ENCODE assay signal across 8 cellular contexts in genomic region chr9:113011911-113012381, GRCh38. TPM values are rescaled to one million over a fixed set of nuclear protein-coding genes. Genes with fewer than 3 reads are reported as not detected.
A peak's percentile ranks its signal among the peaks of the same experiment; 100 is the strongest.
DNase-seq lines count a peak whose midpoint lies in the region; ATAC-seq and TF ChIP-seq lines count a peak whose summit lies in the region.

Gene ZNF883 (minus strand): TSS chr9:113012192.

- no TSS peak for BruUV-seq in Caco-2 (replicated peaks; lab: Mats Ljungman, UMichigan)

- peaks cover 4% of the 10 kb centered on the region for H3K27me3 ChIP-seq in AG04450 (ENCODE audit: control insufficient read depth, insufficient read depth, low read length)
- no peaks in the 10 kb centered on the region for H3K27me3 ChIP-seq in Caco-2 (replicated peaks; ENCODE audit: control insufficient read depth, insufficient read depth, low read length)

- no peaks in the 10 kb centered on the region for H3K36me3 ChIP-seq in Caco-2 (ENCODE audit: control insufficient read depth, insufficient read depth, low read length)

- peak within 1 kb of the TSS; percentile 76 for H3K4me3 Mint-ChIP-seq in activated B cell treated with CpG ODN at 0.5 μM for 24 hours
- peak within 1 kb of the TSS; percentile 78 for H3K4me3 Mint-ChIP-seq in memory B cell
- H3K4me3 Mint-ChIP-seq in Caco-2 (ENCODE audit: unreplicated experiment): no peak within 1 kb of the TSS

- DNase-seq in AG04450 (ENCODE audit: low read depth, low spot score) (no peak), HuH-7 (ENCODE audit: low spot score) (peak; percentile 32), activated B cell treated with CpG ODN at 0.5 μM for 24 hours (no peak), memory B cell (ENCODE audit: low spot score in 2 of 2) (no peak), Caco-2 (no peak)
- peak; percentile 1 for DNase-seq in effector CD4-positive, alpha-beta T cell
- DNase-seq in stimulated activated CD8-positive, alpha-beta memory T cell treated with anti-CD3 and anti-CD28 coated beads, Interleukin-15, amount 100 ng/mL, for 24 hours (ENCODE audit: low read depth): peak; percentile 0

- POLR2A ChIA-PET in AG04450 (lab: Yijun Ruan, JAX): no interaction called here
- POLR2A ChIA-PET in activated B cell treated with CpG ODN at 0.5 μM for 24 hours (lab: Charles Lee): no interaction called here
- POLR2A ChIA-PET in Caco-2 (lab: Charles Lee): no interaction called here

- no peak within 1 kb of the TSS for H3K27ac Mint-ChIP-seq in activated B cell treated with CpG ODN at 0.5 μM for 24 hours
- H3K27ac Mint-ChIP-seq in memory B cell: no peak within 1 kb of the TSS
- no peak within 1 kb of the TSS for H3K27ac Mint-ChIP-seq in Caco-2 (ENCODE audit: unreplicated experiment)

- peaks cover 9% of the 10 kb centered on the region for H3K36me3 Mint-ChIP-seq in activated B cell treated with CpG ODN at 0.5 μM for 24 hours (ENCODE audit: low read depth)
- peaks cover 8% of the 10 kb centered on the region for H3K36me3 Mint-ChIP-seq in memory B cell
- H3K36me3 Mint-ChIP-seq in Caco-2 (ENCODE audit: insufficient read depth, unreplicated experiment): no peaks in the 10 kb centered on the region

- TF ChIP-seq CTCF in AG04450 (IDR thresholded peaks at IDR 0.05; ENCODE audit: low read depth, low read length) (peak; percentile 23), activated B cell treated with CpG ODN at 0.5 μM for 24 hours (IDR thresholded peaks at IDR 0.05) (no peak), Caco-2 (IDR thresholded peaks at IDR 0.05; ENCODE audit: insufficient read depth in 1 of 2, low read depth in 1 of 2, low read length in 1 of 2, severe bottlenecking in 1 of 2, unreplicated experiment in 1 of 2) (no peak)

- CTCF ChIA-PET in AG04450 (lab: Charles Lee) (interaction anchor here (0.5 kb wide), 1 partner anchor 915 kb away, joined by 3 read pairs; no protein-coding TSS in a partner anchor), activated B cell treated with CpG ODN at 0.5 μM for 24 hours (lab: Charles Lee) (no interaction called here), Caco-2 (lab: Charles Lee) (no interaction called here)

- no peak within 1 kb of the TSS for H3K27ac ChIP-seq in AG04450 (ENCODE audit: low read depth, low read length)

- H3K9me3 Mint-ChIP-seq in activated B cell treated with CpG ODN at 0.5 μM for 24 hours (peaks cover 23% of the 10 kb centered on the region), memory B cell (peaks cover 13% of the 10 kb centered on the region), Caco-2 (ENCODE audit: unreplicated experiment) (peaks cover 9% of the 10 kb centered on the region)

- H3K4me3 ChIP-seq in AG04450 (ENCODE audit: low read depth, low read length) (peak within 1 kb of the TSS; percentile 49), Caco-2 (ENCODE audit: low read depth, low read length) (no peak within 1 kb of the TSS)

- H3K9me3 ChIP-seq in AG04450 (ENCODE audit: control insufficient read depth, insufficient read depth, low read length): peaks cover 6% of the 10 kb centered on the region
- peaks cover 3% of the 10 kb centered on the region; the same call in 1 of the 2 replicates for H3K9me3 ChIP-seq in Caco-2

- H3K27me3 Mint-ChIP-seq in activated B cell treated with CpG ODN at 0.5 μM for 24 hours: peaks cover 7% of the 10 kb centered on the region
- peaks cover 5% of the 10 kb centered on the region for H3K27me3 Mint-ChIP-seq in memory B cell
- H3K27me3 Mint-ChIP-seq in Caco-2 (ENCODE audit: insufficient read depth, unreplicated experiment): peaks cover 3% of the 10 kb centered on the region

- ATAC-seq in activated B cell treated with CpG ODN at 0.5 μM for 24 hours (ENCODE audit: low read depth): peak; percentile 42
- ATAC-seq in memory B cell (ENCODE audit: low read depth): peak; percentile 50
- no peak for ATAC-seq in HG02884 (IDR thresholded peaks at IDR 0.05; ENCODE audit: unreplicated experiment)

- H3K4me1 ChIP-seq in Caco-2: no peaks in the 10 kb centered on the region

- intact Hi-C loops in activated B cell treated with CpG ODN at 0.5 μM for 24 hours (cut with micrococcal nuclease): no loop called here
- intact Hi-C loops in Caco-2 (cut with micrococcal nuclease; ENCODE audit: unreplicated experiment): no loop called here

- H3K4me1 Mint-ChIP-seq in activated B cell treated with CpG ODN at 0.5 μM for 24 hours: no peaks in the 10 kb centered on the region
- H3K4me1 Mint-ChIP-seq in memory B cell: peaks cover 2% of the 10 kb centered on the region
- H3K4me1 Mint-ChIP-seq in Caco-2 (ENCODE audit: low read depth, unreplicated experiment): no peaks in the 10 kb centered on the region

RNA-seq across cellular contexts. Expression of gene ZNF883, which starts in this region (rescaled TPM):
- 1.3 and 1.5 TPM in 2 replicates for polyA plus RNA-seq in AG04450 (2011; rRNA removed)
- polyA minus RNA-seq in AG04450 (2011; rRNA and poly(A)+ RNA removed): 1.3 and 1.8 TPM in 2 replicates
- total RNA-seq in activated B cell treated with CpG ODN at 0.5 μM for 24 hours: 0.33 and 1.0 TPM in 2 replicates
- total RNA-seq in Caco-2 (2022): not detected in 2 replicates

Comparison
In these comparisons a context has a peak if more than half of its experiments do, and no peak if none do; other contexts are left out.
1. DNase-seq: peak in HuH-7 (single experiment), effector CD4-positive, alpha-beta T cell (single experiment) and stimulated activated CD8-positive, alpha-beta memory T cell treated with anti-CD3 and anti-CD28 coated beads, Interleukin-15, amount 100 ng/mL, for 24 hours (single experiment); none in AG04450 (single experiment), activated B cell treated with CpG ODN at 0.5 μM for 24 hours (single experiment), memory B cell (0 of 2) and Caco-2 (0 of 2).